Comparison of ENCODE assay signal across 1 cellular context in the genomic region with DNA sequence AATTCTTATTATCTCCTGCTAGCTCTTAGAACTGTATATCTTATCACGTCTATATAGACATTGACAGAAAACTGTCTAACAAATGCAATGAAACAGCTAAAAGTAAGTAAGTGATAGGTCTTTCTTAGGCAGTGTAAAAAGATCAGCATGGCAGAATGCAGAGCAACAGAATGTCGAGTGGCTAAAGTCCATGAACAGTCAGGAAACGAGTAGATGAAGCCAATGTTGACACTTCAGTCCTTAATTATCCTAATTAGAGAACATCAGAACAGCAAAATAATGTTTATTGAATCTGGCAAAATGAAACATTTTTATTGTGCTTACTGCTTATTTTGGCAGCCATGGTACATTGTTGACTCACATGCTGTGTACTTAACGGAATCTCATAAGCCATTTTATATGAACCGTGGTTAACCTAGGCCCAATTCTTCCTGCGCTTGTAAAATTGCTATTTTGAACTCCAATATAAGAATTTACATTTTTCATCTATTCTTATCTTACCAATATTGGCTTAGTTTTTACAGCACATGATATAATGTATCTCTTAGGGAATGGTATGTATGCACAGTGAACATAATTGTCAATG.
TF ChIP-seq lines count a peak whose summit lies in the region.

No MANE protein-coding gene starts in this region.

TF ChIP-seq in GM12878, 131 proteins besides CTCF, POLR2A, EP300 and RAD21 (continued from another document):
- TF ChIP-seq PRDM15 (CRISPR knock-in tag; IDR thresholded peaks at IDR 0.05) (no peak), ZNF207 (IDR thresholded peaks at IDR 0.05; ENCODE audit: borderline replicate concordance) (no peak), RAD51 (IDR thresholded peaks at IDR 0.05) (no peak)
